18 cellular contexts compared by ENCODE assay signal in the genomic region with DNA sequence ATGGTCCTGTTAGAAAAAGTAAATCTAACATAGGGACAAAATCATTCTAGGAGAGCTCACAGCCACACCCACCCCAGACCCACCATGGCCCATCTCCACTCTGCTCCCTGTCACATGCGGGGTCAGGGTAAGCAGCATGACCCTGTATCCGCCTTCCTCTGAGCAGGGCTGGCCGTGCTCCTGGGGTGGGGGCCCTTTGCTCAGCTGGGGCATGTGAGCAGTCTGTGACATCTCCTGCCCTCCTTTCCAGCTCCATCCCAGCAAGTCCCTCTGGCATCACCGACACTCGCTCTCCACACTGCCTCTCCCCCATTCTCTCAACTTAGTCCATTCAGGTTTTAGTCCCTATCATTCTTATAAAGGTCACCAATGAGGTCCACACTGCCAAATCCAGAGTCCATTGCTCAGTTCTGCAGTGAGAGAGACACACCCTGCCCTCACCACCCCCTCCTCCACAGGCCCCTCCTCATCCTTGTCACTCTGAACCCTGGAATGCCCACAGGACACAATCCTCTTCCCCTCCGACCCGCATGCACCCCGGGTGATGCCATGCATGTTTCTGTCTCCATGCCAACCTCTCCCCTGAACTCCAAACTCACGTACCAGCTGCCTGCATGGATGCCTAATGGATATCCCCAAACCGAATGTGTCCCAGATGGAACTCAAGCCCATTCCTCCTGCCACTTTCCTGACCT.
DNase-seq lines count a peak whose midpoint lies in the region; TF ChIP-seq lines count a peak whose summit lies in the region.
"Had no signal": no experiment of that assay in that cellular context is flagged by ENCODE, and none has a peak within 500 bp of the region (broad histone marks: within the 10 kb centered on the region; RNA-seq: fewer than 3 reads in every experiment).

No MANE protein-coding gene starts in this region.

- no peak for TF ChIP-seq EP300 in stomach (IDR thresholded peaks at IDR 0.05)

- H3K4me1 Mint-ChIP-seq in activated CD4-positive, alpha-beta memory T cell treated with anti-CD3 and anti-CD28 coated beads, Interleukin-2, amount 10 ng/mL, durations not matched to agents 7 days and 5 days = peaks cover 3% of the 10 kb centered on the region
- H3K4me1 Mint-ChIP-seq in activated CD4-positive, alpha-beta memory T cell treated with anti-CD3 and anti-CD28 coated beads for 36 hours (ENCODE audit: low read depth) = no peaks in the 10 kb centered on the region

- H3K9me3 Mint-ChIP-seq in activated CD4-positive, alpha-beta memory T cell treated with anti-CD3 and anti-CD28 coated beads, Interleukin-2, amount 10 ng/mL, durations not matched to agents 7 days and 5 days = no peaks in the 10 kb centered on the region
- H3K9me3 Mint-ChIP-seq in activated CD4-positive, alpha-beta memory T cell treated with anti-CD3 and anti-CD28 coated beads for 36 hours = no peaks in the 10 kb centered on the region
- H3K9me3 Mint-ChIP-seq: CD8-positive, alpha-beta T cell had no signal

- H3K9me3 ChIP-seq in stomach = no peaks in the 10 kb centered on the region

- DNase-seq in activated CD4-positive, alpha-beta memory T cell treated with anti-CD3 and anti-CD28 coated beads, Interleukin-2, amount 10 ng/mL, durations not matched to agents 7 days and 5 days = peak; percentile 6
- DNase-seq in activated CD4-positive, alpha-beta memory T cell treated with anti-CD3 and anti-CD28 coated beads for 36 hours = no peak
- DNase-seq in D341Med (ENCODE audit: low spot score) (peak; percentile 15), islet precursor cell (peak; percentile 42), stomach (peak; percentile 10), ACHN (no peak), NOMO-1 (lab: John Stamatoyannopoulos, UW; ENCODE audit: unreplicated experiment in 2 of 2) (no peak), activated gamma-delta T cell treated with Interleukin-2 at 50 U/mL for 16 hours (no peak)
- DNase-seq: 8988T, DMS79, H7, NCI-H1105 treated with DMSO at 0.1 percent for 48 hours, NCI-H187, NCI-H345, NCI-H526 treated with DMSO at 0.1 percent for 48 hours, SIG-M5 had no signal

- H3K27me3 Mint-ChIP-seq in activated CD4-positive, alpha-beta memory T cell treated with anti-CD3 and anti-CD28 coated beads, Interleukin-2, amount 10 ng/mL, durations not matched to agents 7 days and 5 days = no peaks in the 10 kb centered on the region
- H3K27me3 Mint-ChIP-seq in activated CD4-positive, alpha-beta memory T cell treated with anti-CD3 and anti-CD28 coated beads for 36 hours = no peaks in the 10 kb centered on the region

- H3K27me3 ChIP-seq in stomach = no peaks in the 10 kb centered on the region

- H3K36me3 Mint-ChIP-seq in activated CD4-positive, alpha-beta memory T cell treated with anti-CD3 and anti-CD28 coated beads, Interleukin-2, amount 10 ng/mL, durations not matched to agents 7 days and 5 days (ENCODE audit: low read depth) = no peaks in the 10 kb centered on the region
- H3K36me3 Mint-ChIP-seq in activated CD4-positive, alpha-beta memory T cell treated with anti-CD3 and anti-CD28 coated beads for 36 hours = no peaks in the 10 kb centered on the region

- H3K4me3 Mint-ChIP-seq in activated CD4-positive, alpha-beta memory T cell treated with anti-CD3 and anti-CD28 coated beads, Interleukin-2, amount 10 ng/mL, durations not matched to agents 7 days and 5 days = no peak overlapping the region
- no peak overlapping the region for H3K4me3 Mint-ChIP-seq in activated CD4-positive, alpha-beta memory T cell treated with anti-CD3 and anti-CD28 coated beads for 36 hours
- H3K4me3 Mint-ChIP-seq: CD8-positive, alpha-beta T cell had no signal

- no peak for TF ChIP-seq POLR2A in stomach (IDR thresholded peaks at IDR 0.05)

- in situ Hi-C loops in ACHN (cut with HindIII; ENCODE audit: low pct_ligation_motif_present, low pct_unique_long_range_greater_than_20kb, low sequenced_read_pairs) = no loop called here

- intact Hi-C loops in activated CD4-positive, alpha-beta memory T cell treated with anti-CD3 and anti-CD28 coated beads for 36 hours (cut with micrococcal nuclease) = no loop called here
- intact Hi-C loops in stomach (cut with DNase I; ENCODE audit: low total_unique reads) = no loop called here

- no peak for TF ChIP-seq CTCF in stomach (IDR thresholded peaks at IDR 0.05)

- H3K4me3 ChIP-seq in stomach = no peak overlapping the region

- 74 to 87% (median 83%) methylated on average over 10 of the region's 10 CpGs for WGBS in stomach, 5 donors

- peaks cover 0 to under 1% (median 0%) of the 10 kb centered on the region in 4 donors for H3K4me1 ChIP-seq in stomach

- H3K27ac ChIP-seq in stomach = no peak overlapping the region
- H3K27ac ChIP-seq: HL-60 had no signal

- H3K36me3 ChIP-seq in stomach = peaks cover 14 to 79% (median 64%) of the 10 kb centered on the region in 4 donors

- POLR2A ChIA-PET in activated CD4-positive, alpha-beta memory T cell treated with anti-CD3 and anti-CD28 coated beads, Interleukin-2, amount 10 ng/mL, durations not matched to agents 7 days and 5 days (lab: Charles Lee) = no interaction called here
- POLR2A ChIA-PET in activated CD4-positive, alpha-beta memory T cell treated with anti-CD3 and anti-CD28 coated beads for 36 hours (lab: Charles Lee) = no interaction called here

- CTCF ChIA-PET in activated CD4-positive, alpha-beta memory T cell treated with anti-CD3 and anti-CD28 coated beads, Interleukin-2, amount 10 ng/mL, durations not matched to agents 7 days and 5 days (lab: Charles Lee) = interaction anchor here (0.9 kb wide), 1 partner anchor 36 kb away, joined by 3 read pairs; no protein-coding TSS in a partner anchor
- CTCF ChIA-PET in activated CD4-positive, alpha-beta memory T cell treated with anti-CD3 and anti-CD28 coated beads for 36 hours (lab: Charles Lee) = interaction anchor here (1.3 kb wide), 1 partner anchor 97 kb away, joined by 3 read pairs; no protein-coding TSS in a partner anchor

- no peak overlapping the region for H3K27ac Mint-ChIP-seq in activated CD4-positive, alpha-beta memory T cell treated with anti-CD3 and anti-CD28 coated beads, Interleukin-2, amount 10 ng/mL, durations not matched to agents 7 days and 5 days
- no peak overlapping the region for H3K27ac Mint-ChIP-seq in activated CD4-positive, alpha-beta memory T cell treated with anti-CD3 and anti-CD28 coated beads for 36 hours
- H3K27ac Mint-ChIP-seq: CD8-positive, alpha-beta T cell had no signal

Comparison
In these comparisons a context has a peak if more than half of its experiments do, and no peak if none do; other contexts are left out.
1. DNase-seq: peak in activated CD4-positive, alpha-beta memory T cell treated with anti-CD3 and anti-CD28 coated beads, Interleukin-2, amount 10 ng/mL, durations not matched to agents 7 days and 5 days (single experiment), D341Med (single experiment), islet precursor cell (single experiment) and stomach (single experiment); none in activated CD4-positive, alpha-beta memory T cell treated with anti-CD3 and anti-CD28 coated beads for 36 hours (single experiment), ACHN (single experiment), NOMO-1 (0 of 2) and activated gamma-delta T cell treated with Interleukin-2 at 50 U/mL for 16 hours (single experiment).